Comparison of ENCODE assay signal across 18 cellular contexts in the genomic region with DNA sequence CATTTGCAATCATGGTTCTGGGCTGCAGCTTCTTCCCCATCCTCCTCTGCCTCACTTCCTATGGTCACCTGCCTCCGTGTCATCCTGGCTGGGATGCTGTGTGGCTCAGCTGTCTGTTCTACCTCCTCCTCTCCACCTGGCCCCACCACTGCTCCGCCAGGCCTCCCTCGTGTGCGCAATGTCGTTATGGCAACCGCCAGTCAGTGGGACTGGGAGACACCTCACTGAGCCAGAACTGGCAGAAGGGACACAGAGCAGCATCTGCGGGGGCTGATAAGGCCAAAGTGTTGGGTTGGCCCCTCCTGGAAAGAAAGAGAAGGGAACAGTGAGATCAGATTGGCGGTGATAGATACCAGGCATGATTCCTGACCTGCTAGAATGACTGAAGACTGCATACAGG.
DNase-seq lines count a peak whose midpoint lies in the region; ATAC-seq lines count a peak whose summit lies in the region.
"Had no signal": no experiment of that assay in that cellular context is flagged by ENCODE, and none has a peak within 500 bp of the region (broad histone marks: within the 10 kb centered on the region; RNA-seq: fewer than 3 reads in every experiment).

No MANE protein-coding gene starts in this region.

- H3K4me2 ChIP-seq in trophoblast cell (ENCODE audit: low read length), result no peak overlapping the region

- no peak overlapping the region for H3K18ac ChIP-seq in trophoblast cell (ENCODE audit: low read length)

- no peak overlapping the region for H2BK5ac ChIP-seq in trophoblast cell (ENCODE audit: low read depth, low read length, poor library complexity)

- no peak overlapping the region for H3K4me3 ChIP-seq in trophoblast cell (ENCODE audit: low read depth, low read length)
- H3K4me3 ChIP-seq in SJCRH30, result no peak overlapping the region
- H3K4me3 ChIP-seq: GM23248 had no signal

- peaks cover 0 to 2% of the 10 kb centered on the region in 2 experiments for H3K4me1 ChIP-seq in trophoblast cell (ENCODE audit: control insufficient read depth in 1 of 2, insufficient read depth in 2 of 2, low read length in 2 of 2)
- H3K4me1 ChIP-seq in SJCRH30, result no peaks in the 10 kb centered on the region

- no peak overlapping the region for H3K9ac ChIP-seq in trophoblast cell (ENCODE audit: low read length)
- H3K9ac ChIP-seq: GM23248 had no signal

- H3K36me3 ChIP-seq in trophoblast cell (ENCODE audit: control insufficient read depth in 1 of 2, insufficient read depth in 2 of 2, low read length in 2 of 2), result no peaks in the 10 kb centered on the region
- no peaks in the 10 kb centered on the region for H3K36me3 ChIP-seq in SJCRH30

- H2AK5ac ChIP-seq in trophoblast cell (ENCODE audit: low read length), result peak overlapping the region; percentile 57

- H3K79me1 ChIP-seq in trophoblast cell (ENCODE audit: low read length), result peaks cover 3% of the 10 kb centered on the region

- H3K27ac ChIP-seq in trophoblast cell (ENCODE audit: low read depth, low read length) (no peak overlapping the region), caudate nucleus (ENCODE audit: low read depth, low read length) (no peak overlapping the region), SJCRH30 (no peak overlapping the region)
- H3K27ac ChIP-seq: GM23248 had no signal

- no CpG with 5 or more reads among the region's 8 CpGs for WGBS in trophoblast cell (ENCODE audit: extremely low coverage, insufficient coverage, insufficient read length)

- no peak overlapping the region for H4K12ac ChIP-seq in trophoblast cell (ENCODE audit: low read depth, low read length)

- peak overlapping the region; percentile 60 for H3K14ac ChIP-seq in trophoblast cell (ENCODE audit: low read length)

- no peak overlapping the region for H2AFZ ChIP-seq in trophoblast cell (ENCODE audit: insufficient read depth, low read length, poor library complexity)
- H2AFZ ChIP-seq: GM23248 had no signal

- no peak overlapping the region for H4K8ac ChIP-seq in trophoblast cell (ENCODE audit: low read depth, low read length)

- H4K91ac ChIP-seq in trophoblast cell (ENCODE audit: low read depth, low read length), result no peak overlapping the region

- H3K27me3 ChIP-seq in trophoblast cell (ENCODE audit: insufficient read depth, low read length) (no peaks in the 10 kb centered on the region), SJCRH30 (no peaks in the 10 kb centered on the region; the same call in 1 of the 2 replicates)

- H3K9me3 ChIP-seq in trophoblast cell (ENCODE audit: insufficient read depth, low read depth, low read length) (no peaks in the 10 kb centered on the region), SJCRH30 (replicated peaks) (no peaks in the 10 kb centered on the region)

- DNase-seq in SHP77 (lab: John Stamatoyannopoulos, UW) (peak; percentile 9 to 35), SHP77 treated with DMSO at 0.1 percent for 48 hours (lab: John Stamatoyannopoulos, UW) (no peak), SK-N-DZ (ENCODE audit: low spot score) (peak; percentile 96), left kidney (ENCODE audit: low read depth, low spot score) (peak; percentile 22), trophoblast cell (no peak), caudate nucleus (lab: John Stamatoyannopoulos, UW) (no peak), SJCRH30 (no peak)
- DNase-seq: AML-193; DMS79 treated with DMSO at 0.1 percent for 48 hours; GM23248; MM.1S; NCI-H1048; NCI-H1417 treated with DMSO at 0.1 percent for 48 hours; NCI-H187; NCI-H748 treated with DMSO at 0.1 percent for 48 hours; NK-92 treated with Interleukin-12 subunit alpha and Interleukin-12 subunit beta, amount 100 ng/mL, for 24 hours had no signal

- no peak overlapping the region for H3K4ac ChIP-seq in trophoblast cell (ENCODE audit: low read depth, low read length)

- no peaks in the 10 kb centered on the region for H3K79me2 ChIP-seq in trophoblast cell (ENCODE audit: control insufficient read depth, insufficient read depth, low read length, poor library complexity)

- H2BK120ac ChIP-seq in trophoblast cell (ENCODE audit: insufficient read depth, low read length, poor library complexity), result no peak overlapping the region

- H2BK12ac ChIP-seq in trophoblast cell (ENCODE audit: low read length), result peak overlapping the region; percentile 8

- H3K23ac ChIP-seq in trophoblast cell (ENCODE audit: low read length), result no peak overlapping the region

- no peak for ATAC-seq in HG03095 (IDR thresholded peaks at IDR 0.05; ENCODE audit: unreplicated experiment)
- ATAC-seq: Panc1 had no signal

Comparison
In these comparisons a context has a peak if more than half of its experiments do, and no peak if none do; other contexts are left out.
1. DNase-seq: peak in SHP77 (2 of 2), SK-N-DZ (single experiment) and left kidney (single experiment); none in SHP77 treated with DMSO at 0.1 percent for 48 hours (single experiment), trophoblast cell (0 of 2), caudate nucleus (0 of 61) and SJCRH30 (0 of 2).